Comparison of ENCODE assay signal across 8 cellular contexts in the genomic region with DNA sequence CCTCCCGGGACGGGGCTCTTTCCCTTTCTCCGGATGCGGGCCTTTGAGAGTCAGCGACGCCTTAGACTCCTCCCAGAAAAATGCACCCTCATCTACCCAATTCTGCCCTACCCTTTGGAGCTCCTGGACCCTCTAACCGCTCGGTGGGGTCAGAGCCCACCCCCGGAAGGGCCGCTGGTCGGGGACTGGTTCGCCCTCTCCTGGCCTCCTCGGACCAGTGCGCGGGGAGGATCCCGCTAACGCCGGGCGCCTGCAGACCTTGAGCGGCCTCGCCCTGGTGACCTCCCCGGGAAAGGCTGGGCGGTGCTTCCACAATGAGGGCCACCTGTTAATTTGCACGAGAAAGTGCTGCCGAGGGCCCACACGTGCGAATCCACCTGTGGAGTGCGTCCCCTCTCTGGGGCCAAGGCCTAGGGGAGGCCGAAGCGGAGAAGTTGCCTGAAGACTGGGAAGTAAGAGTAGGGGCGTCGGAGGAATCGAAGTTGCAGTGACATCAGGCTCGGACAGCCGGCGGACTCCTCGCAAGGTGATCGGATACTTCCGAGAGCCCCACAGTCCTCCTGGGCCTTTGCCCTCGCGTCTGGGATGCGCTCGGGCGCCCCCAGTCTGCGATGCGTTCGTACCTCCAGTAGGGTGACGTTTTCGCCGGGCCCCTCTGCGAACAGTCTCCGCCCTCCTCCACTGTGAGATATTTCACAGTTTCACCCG.
A peak's percentile ranks its signal among the peaks of the same experiment; 100 is the strongest.
DNase-seq lines count a peak whose midpoint lies in the region; ATAC-seq and TF ChIP-seq lines count a peak whose summit lies in the region.

No MANE protein-coding gene starts in this region.

- peak overlapping the region; percentile 73 for H3K4me3 Mint-ChIP-seq in chondrocyte (ENCODE audit: unreplicated experiment)

- no peaks in the 10 kb centered on the region for H3K9me3 Mint-ChIP-seq in chondrocyte (ENCODE audit: low read depth)

- DNase-seq in A172 (ENCODE audit: low spot score) (peak; percentile 54), NCI-H2107 treated with DMSO at 0.1 percent for 48 hours (lab: John Stamatoyannopoulos, UW; ENCODE audit: unreplicated experiment) (peak; percentile 90), chondrocyte (ENCODE audit: low spot score) (peak; percentile 95), kidney glomerular epithelial cell (lab: John Stamatoyannopoulos, UW) (peak; percentile 85)
- peak; percentile 86 for DNase-seq in activated CD4-positive, alpha-beta T cell treated with anti-CD3 and anti-CD28 coated beads for 1 hour
- DNase-seq in stimulated activated CD4-positive, alpha-beta T cell treated with anti-CD3 and anti-CD28 coated beads, Interleukin-15, amount 100 ng/mL, for 48 hours (ENCODE audit: low read depth in 2 of 2), result peak; percentile 87 to 88

- no peaks in the 10 kb centered on the region for H3K27me3 Mint-ChIP-seq in chondrocyte (ENCODE audit: low read depth)

- H3K27ac Mint-ChIP-seq in chondrocyte (ENCODE audit: unreplicated experiment), result peak overlapping the region; percentile 88

- peaks cover 62% of the 10 kb centered on the region for H3K4me1 Mint-ChIP-seq in chondrocyte (ENCODE audit: low read depth)

- H3K36me3 Mint-ChIP-seq in chondrocyte (ENCODE audit: low read depth), result no peaks in the 10 kb centered on the region

- ATAC-seq in GM18517 (IDR thresholded peaks at IDR 0.05; ENCODE audit: unreplicated experiment) (peak; percentile 78), HG03039 (IDR thresholded peaks at IDR 0.05; ENCODE audit: unreplicated experiment) (peak; percentile 92)

- peak; percentile 85 for TF ChIP-seq CTCF in chondrocyte (IDR thresholded peaks at IDR 0.05)

Comparison
In these comparisons a context has a peak if more than half of its experiments do, and no peak if none do; other contexts are left out.
1. Peak in every context shown above with its lines: DNase-seq and ATAC-seq.